In the genomic region with DNA sequence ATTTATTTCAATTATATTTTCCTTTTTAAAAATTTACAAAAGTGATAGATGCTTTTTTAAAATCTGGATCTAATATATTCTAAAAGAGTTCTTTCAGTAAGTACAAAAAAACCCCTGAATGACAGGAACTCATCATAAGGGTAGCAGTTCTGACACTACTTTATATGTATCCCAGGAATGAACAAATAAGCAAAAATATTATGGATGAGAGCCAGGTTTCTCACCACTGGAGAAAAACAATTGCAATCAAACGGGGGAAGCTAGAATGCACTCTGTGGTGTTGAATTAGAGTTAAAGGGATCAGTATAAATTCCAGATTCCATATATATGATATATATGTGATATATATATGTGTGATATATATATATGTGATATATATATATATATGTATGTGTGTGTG, we compare ENCODE assay signal across 22 cellular contexts. TPM values are rescaled to one million over a fixed set of nuclear protein-coding genes. Genes with fewer than 3 reads are reported as not detected.
"Had no signal": no experiment of that assay in that cellular context is flagged by ENCODE, and none has a peak within 500 bp of the region (broad histone marks: within the 10 kb centered on the region; RNA-seq: fewer than 3 reads in every experiment).

No MANE protein-coding gene starts in this region.

- FAIRE-seq: keratinocyte had no signal

- DNase-seq: hippocampal formation; left colon; left lung; naive B cell; natural killer cell; nephron progenitor cell; ovary; right lobe of liver; stimulated activated CD4-positive, alpha-beta T cell treated with anti-CD3 and anti-CD28 coated beads, Interleukin-12 subunit alpha, Interleukin-12 subunit beta, amount 100 ng/mL, for 4 hours; stimulated activated CD4-positive, alpha-beta T cell treated with anti-CD3 and anti-CD28 coated beads, Interleukin-15, amount 100 ng/mL, for 24 hours; stimulated activated CD4-positive, alpha-beta T cell treated with anti-CD3 and anti-CD28 coated beads, Interleukin-2, amount 100 ng/mL, for 24 hours; stimulated activated CD4-positive, alpha-beta T cell treated with anti-CD3 and anti-CD28 coated beads, Interleukin-4, amount 100 ng/mL, for 1 hour; stimulated activated naive B cell treated with anti-CD40 and anti-IgM and Interleukin-4, amounts not matched to agents 10 μg/mL and 1 μg/mL and 100 μg/mL, for 72 hours; stimulated activated naive CD8-positive, alpha-beta T cell treated with anti-CD3 and anti-CD28 coated beads, Interleukin-15, Interleukin-2, amounts not matched to agents 100 U/mL and 50 U/mL, for 24 hours; stomach; testis; thyroid gland; transverse colon; uterus had no signal

- H3K27ac ChIP-seq: left lung, ovary, right lobe of liver, stomach, thyroid gland, transverse colon, uterus had no signal

- ATAC-seq: left colon; left lung; natural killer cell; right lobe of liver; stimulated activated naive B cell treated with anti-CD40 and anti-IgM and Interleukin-4, amounts not matched to agents 10 μg/mL and 1 μg/mL and 100 μg/mL, for 72 hours; stimulated activated naive CD8-positive, alpha-beta T cell treated with anti-CD3 and anti-CD28 coated beads, Interleukin-15, Interleukin-2, amounts not matched to agents 100 U/mL and 50 U/mL, for 24 hours had no signal

- H3K36me3 ChIP-seq: left lung, ovary, right atrium auricular region, right lobe of liver, stomach, thyroid gland, transverse colon, uterus had no signal

- H3K4me3 ChIP-seq: left lung, ovary, right atrium auricular region, right lobe of liver, smooth muscle cell, stomach, testis, thyroid gland, transverse colon, uterus had no signal

- H3K9me3 ChIP-seq: left lung, ovary, right atrium auricular region, right lobe of liver, stomach, testis, thyroid gland, transverse colon, uterus had no signal

- H3K4me1 ChIP-seq: left lung, right lobe of liver, stomach, thyroid gland, transverse colon, uterus had no signal

- H3K27me3 ChIP-seq: left lung, ovary, right atrium auricular region, right lobe of liver, testis, thyroid gland, uterus had no signal

RNA-seq across cellular contexts. Expression of a gene that starts 23.2 kb away (rescaled TPM):
- total RNA-seq: natural killer cell had no signal
